In genomic region chr14:32201816-32202467, GRCh38 we compare ENCODE assay signal across 1 cellular context.
TF ChIP-seq lines count a peak whose summit lies in the region.

RNU6-7 (plus strand) TSS chr14:32202045.

TF ChIP-seq in GM23338, 12 proteins besides CTCF, POLR2A, EP300 and RAD21 (continued from another document):
- TF ChIP-seq ZNF462 (CRISPR knock-in tag; IDR thresholded peaks at IDR 0.05) (no peak), POLR2AphosphoS5 (IDR thresholded peaks at IDR 0.05; ENCODE audit: low read depth) (no peak), ZNF114 (CRISPR knock-in tag; IDR thresholded peaks at IDR 0.05) (no peak), EZH2 (IDR thresholded peaks at IDR 0.05; ENCODE audit: low read depth, unreplicated experiment) (no peak), NANOG (IDR thresholded peaks at IDR 0.05; ENCODE audit: borderline replicate concordance) (no peak), EZH2phosphoT487 (IDR thresholded peaks at IDR 0.05; ENCODE audit: unreplicated experiment) (no peak), ZNF331 (CRISPR knock-in tag; IDR thresholded peaks at IDR 0.05; ENCODE audit: low read depth) (no peak), ETS1 (IDR thresholded peaks at IDR 0.05) (no peak), CREB1 (CRISPR knock-in tag; IDR thresholded peaks at IDR 0.05; ENCODE audit: low read depth) (no peak)
